In genomic region chr1:220877348-220878095, GRCh38 we compare ENCODE assay signal across 10 cellular contexts. TPM values are rescaled to one million over a fixed set of nuclear protein-coding genes. Genes with fewer than 3 reads are reported as not detected.
DNase-seq lines count a peak whose midpoint lies in the region; TF ChIP-seq lines count a peak whose summit lies in the region.
"Had no signal": no experiment of that assay in that cellular context is flagged by ENCODE, and none has a peak within 500 bp of the region (broad histone marks: within the 10 kb centered on the region; RNA-seq: fewer than 3 reads in every experiment).

No MANE protein-coding gene starts in this region.

- H3K4me3 Mint-ChIP-seq in glutamatergic neuron (ENCODE audit: unreplicated experiment) = peak overlapping the region; percentile 76

- H4K20me1 ChIP-seq in osteoblast (ENCODE audit: insufficient read depth, low read length) = no peaks in the 10 kb centered on the region

- H3K27ac Mint-ChIP-seq in glutamatergic neuron (ENCODE audit: unreplicated experiment) = no peak overlapping the region

- H3K27me3 Mint-ChIP-seq in glutamatergic neuron (ENCODE audit: unreplicated experiment) = peaks cover 36% of the 10 kb centered on the region

- H3K9me3 Mint-ChIP-seq in glutamatergic neuron (ENCODE audit: unreplicated experiment) = peaks cover 9% of the 10 kb centered on the region

- no peak for TF ChIP-seq CTCF in glutamatergic neuron (IDR thresholded peaks at IDR 0.05; ENCODE audit: partially characterized antibody, unreplicated experiment)
- no peak for TF ChIP-seq CTCF in osteoblast (IDR thresholded peaks at IDR 0.05; ENCODE audit: extremely low read depth, low read depth, low read length)

- H3K4me1 Mint-ChIP-seq in glutamatergic neuron (ENCODE audit: low read depth, unreplicated experiment) = peaks cover 31% of the 10 kb centered on the region

- H3K36me3 Mint-ChIP-seq in glutamatergic neuron (ENCODE audit: unreplicated experiment) = no peaks in the 10 kb centered on the region

- H3K4me3 ChIP-seq in osteoblast (ENCODE audit: insufficient read depth, low read length) = no peak overlapping the region

- H3K9me3 ChIP-seq in osteoblast (ENCODE audit: low read depth, low read length) = no peaks in the 10 kb centered on the region

- peaks cover 9% of the 10 kb centered on the region for H3K36me3 ChIP-seq in osteoblast (ENCODE audit: insufficient read depth, low read length)

- peaks cover 26% of the 10 kb centered on the region for H3K79me2 ChIP-seq in osteoblast (ENCODE audit: insufficient read depth, low read length)

- peak; percentile 52 for DNase-seq in ELF-1 (ENCODE audit: low read depth, low spot score)
- DNase-seq in SIG-M5 (lab: John Stamatoyannopoulos, UW) = peak; percentile 29
- no peak for DNase-seq in glutamatergic neuron
- no peak for DNase-seq in osteoblast (ENCODE audit: insufficient read length, low spot score, missing footprints)
- no peak for DNase-seq in activated CD8-positive, alpha-beta memory T cell treated with anti-CD3 and anti-CD28 coated beads for 24 hours
- no peak for DNase-seq in T1000 (lab: John Stamatoyannopoulos, UW)
- no peak for DNase-seq in activated effector memory CD4-positive, alpha-beta T cell treated with Interleukin-2 at 50 U/mL for 16 hours
- no peak for DNase-seq in AG08396 (ENCODE audit: low spot score)
- DNase-seq: DND-41, hippocampal formation had no signal

- no peaks in the 10 kb centered on the region for H3K27me3 ChIP-seq in osteoblast (ENCODE audit: insufficient read depth, low read length)

- peak overlapping the region; percentile 96 for H3K4me2 ChIP-seq in osteoblast (ENCODE audit: insufficient read depth, low read length)

- peak overlapping the region; percentile 96 for H2AFZ ChIP-seq in osteoblast (ENCODE audit: low read length)

- peaks cover 16% of the 10 kb centered on the region for H3K4me1 ChIP-seq in osteoblast (ENCODE audit: insufficient read depth, low read length)

- no peak overlapping the region for H3K27ac ChIP-seq in osteoblast (ENCODE audit: low read depth, low read length)

RNA-seq across cellular contexts. Expression of gene HLX, which starts 1.7 kb away (rescaled TPM):
- total RNA-seq in glutamatergic neuron (ENCODE audit: unreplicated experiment) = 0.56 TPM
- total RNA-seq in osteoblast = 7.4 and 9.0 TPM in 2 replicates

Comparison
In these comparisons a context has a peak if more than half of its experiments do, and no peak if none do; other contexts are left out.
1. DNase-seq: peak in ELF-1 (single experiment) and SIG-M5 (single experiment); none in glutamatergic neuron (single experiment), osteoblast (single experiment), activated CD8-positive, alpha-beta memory T cell treated with anti-CD3 and anti-CD28 coated beads for 24 hours (single experiment), T1000 (single experiment), activated effector memory CD4-positive, alpha-beta T cell treated with Interleukin-2 at 50 U/mL for 16 hours (single experiment) and AG08396 (single experiment).